ENCODE assay signal across 13 cellular contexts in genomic region chr6:30747300-30747687, GRCh38. TPM values are rescaled to one million over a fixed set of nuclear protein-coding genes. Genes with fewer than 3 reads are reported as not detected.
A peak's percentile ranks its signal among the peaks of the same experiment; 100 is the strongest.
DNase-seq lines count a peak whose midpoint lies in the region; ATAC-seq and TF ChIP-seq lines count a peak whose summit lies in the region.
"Had no signal": no experiment of that assay in that cellular context is flagged by ENCODE, and none has a peak within 500 bp of the region (broad histone marks: within the 10 kb centered on the region; RNA-seq: fewer than 3 reads in every experiment).

No MANE protein-coding gene starts in this region.

- H3K27ac ChIP-seq in Panc1 (ENCODE audit: low read length) (peak overlapping the region; percentile 91), trophoblast cell (ENCODE audit: low read depth, low read length) (no peak overlapping the region)

- H3K18ac ChIP-seq in trophoblast cell (ENCODE audit: low read length): no peak overlapping the region

- H3K4me1 ChIP-seq in Panc1 (ENCODE audit: control insufficient read depth, insufficient read depth, low read length): peaks cover 54% of the 10 kb centered on the region
- H3K4me1 ChIP-seq in trophoblast cell (ENCODE audit: control insufficient read depth in 1 of 2, insufficient read depth in 2 of 2, low read length in 2 of 2): peaks cover 23 to 25% of the 10 kb centered on the region in 2 experiments

- no peak overlapping the region for H3K4me2 ChIP-seq in trophoblast cell (ENCODE audit: low read length)

- H2BK5ac ChIP-seq in trophoblast cell (ENCODE audit: low read depth, low read length, poor library complexity): peak overlapping the region; percentile 34

- ATAC-seq in Panc1: no peak
- no peak for ATAC-seq in HG03175 (IDR thresholded peaks at IDR 0.05; ENCODE audit: unreplicated experiment)
- ATAC-seq in HG02885 (IDR thresholded peaks at IDR 0.05; ENCODE audit: poor library complexity, unreplicated experiment): no peak

- WGBS in trophoblast cell (ENCODE audit: extremely low coverage, insufficient coverage, insufficient read length): no CpG with 5 or more reads among the region's 1 CpG

- H3K36me3 ChIP-seq in Panc1 (ENCODE audit: control insufficient read depth, insufficient read depth, low read length) (peaks cover 8% of the 10 kb centered on the region; the same call in 1 of the 2 replicates), trophoblast cell (ENCODE audit: control insufficient read depth in 1 of 2, insufficient read depth in 2 of 2, low read length in 2 of 2) (peaks cover 8 to 11% of the 10 kb centered on the region in 2 experiments)

- H3K9ac ChIP-seq in trophoblast cell (ENCODE audit: low read length): no peak overlapping the region

- no peak overlapping the region for H3K23ac ChIP-seq in trophoblast cell (ENCODE audit: low read length)

- peak overlapping the region; percentile 2 for H2BK120ac ChIP-seq in trophoblast cell (ENCODE audit: insufficient read depth, low read length, poor library complexity)

- H3K27me3 ChIP-seq in Panc1 (ENCODE audit: control insufficient read depth, insufficient read depth, low read length) (no peaks in the 10 kb centered on the region), trophoblast cell (ENCODE audit: insufficient read depth, low read length) (no peaks in the 10 kb centered on the region)

- H3K9me3 ChIP-seq in Panc1 (ENCODE audit: control insufficient read depth, insufficient read depth, low read depth, low read length) (no peaks in the 10 kb centered on the region), trophoblast cell (ENCODE audit: insufficient read depth, low read depth, low read length) (no peaks in the 10 kb centered on the region)

- intact Hi-C loops in Panc1 (cut with micrococcal nuclease; ENCODE audit: unreplicated experiment): no loop called here

- CTCF ChIA-PET in Panc1 (lab: Charles Lee): interaction anchor here (0.6 kb wide), 1 partner anchor 94 kb away, joined by 4 read pairs; no protein-coding TSS in a partner anchor

- peak overlapping the region; percentile 69 for H2AK5ac ChIP-seq in trophoblast cell (ENCODE audit: low read length)

- BruUV-seq in Panc1 (replicated peaks; lab: Mats Ljungman, UMichigan): no TSS peak

- peak; percentile 60 for DNase-seq in EH (ENCODE audit: low read depth)
- DNase-seq in Panc1 (ENCODE audit: low read depth, low spot score): no peak
- DNase-seq in epithelial cell of esophagus (ENCODE audit: low read depth): peak; percentile 26
- no peak for DNase-seq in trophoblast cell
- no peak for DNase-seq in GDM1 (lab: John Stamatoyannopoulos, UW)
- DNase-seq in stimulated activated CD4-positive, alpha-beta T cell treated with anti-CD3 and anti-CD28 coated beads, Interleukin-4, amount 100 ng/mL, for 4 hours: no peak
- DNase-seq: activated CD4-positive, CD25-positive, alpha-beta regulatory T cell treated with anti-CD3 and anti-CD28 coated beads, Interleukin-2, amount 50 U/mL, for 72 hours; NCI-H2171 treated with DMSO at 0.1 percent for 48 hours; stimulated activated CD4-positive, alpha-beta T cell treated with anti-CD3 and anti-CD28 coated beads, Interleukin-4, amount 100 ng/mL, for 1 hour; stimulated activated naive CD4-positive, alpha-beta T cell treated with Interleukin-2 at 50 U/mL for 16 hours had no signal

- peaks cover 13% of the 10 kb centered on the region for H3K79me2 ChIP-seq in trophoblast cell (ENCODE audit: control insufficient read depth, insufficient read depth, low read length, poor library complexity)

- no peak overlapping the region for H2AFZ ChIP-seq in trophoblast cell (ENCODE audit: insufficient read depth, low read length, poor library complexity)

- no peak overlapping the region for H4K8ac ChIP-seq in trophoblast cell (ENCODE audit: low read depth, low read length)

- TF ChIP-seq CTCF in Panc1 (IDR thresholded peaks at IDR 0.05): no peak
- TF ChIP-seq CTCF in epithelial cell of esophagus (IDR thresholded peaks at IDR 0.05; ENCODE audit: insufficient read depth, low read depth, low read length, missing control alignments): no peak

- no peak overlapping the region for H3K4ac ChIP-seq in trophoblast cell (ENCODE audit: low read depth, low read length)

- peaks cover 52% of the 10 kb centered on the region for H3K79me1 ChIP-seq in trophoblast cell (ENCODE audit: low read length)

- in situ Hi-C loops in Panc1 (cut with HindIII; ENCODE audit: low pct_unique_long_range_greater_than_20kb, low sequenced_read_pairs): no loop called here

- no peak overlapping the region for H3K4me3 ChIP-seq in Panc1 (ENCODE audit: low read depth in 2 of 2, low read length in 2 of 2)
- H3K4me3 ChIP-seq in epithelial cell of esophagus (ENCODE audit: low read length): no peak overlapping the region
- no peak overlapping the region for H3K4me3 ChIP-seq in trophoblast cell (ENCODE audit: low read depth, low read length)
- H3K4me3 ChIP-seq: lung had no signal

- no peak overlapping the region for H3K14ac ChIP-seq in trophoblast cell (ENCODE audit: low read length)

- no peak overlapping the region for H4K12ac ChIP-seq in trophoblast cell (ENCODE audit: low read depth, low read length)

- H2BK12ac ChIP-seq in trophoblast cell (ENCODE audit: low read length): peak overlapping the region; percentile 74

- POLR2A ChIA-PET in Panc1 (lab: Charles Lee): interaction anchor here (0.6 kb wide), 1 partner anchor 27 kb away, joined by 4 read pairs; no protein-coding TSS in a partner anchor

- H4K91ac ChIP-seq in trophoblast cell (ENCODE audit: low read depth, low read length): peak overlapping the region; percentile 67

RNA-seq across cellular contexts. Expression of gene IER3, which starts 2.9 kb away (rescaled TPM):
- total RNA-seq in Panc1 (2021; ENCODE audit: unreplicated experiment): 106 TPM
- polyA plus RNA-seq in Panc1 (2012; ENCODE audit: insufficient read length): 166 TPM
- 366 and 374 TPM in 2 replicates for polyA plus RNA-seq in trophoblast cell (2013)

RNA-seq across cellular contexts. Expression of gene FLOT1, which starts 4.8 kb away (rescaled TPM):
- 176 TPM for total RNA-seq in Panc1 (2021; ENCODE audit: unreplicated experiment)
- polyA plus RNA-seq in Panc1 (2012; ENCODE audit: insufficient read length): 221 TPM
- polyA plus RNA-seq in trophoblast cell (2013): 66.9 and 72.1 TPM in 2 replicates

RNA-seq across cellular contexts. Expression of gene TUBB, which starts 27.1 kb away (rescaled TPM):
- 853 TPM for total RNA-seq in Panc1 (2021; ENCODE audit: unreplicated experiment)
- polyA plus RNA-seq in Panc1 (2012; ENCODE audit: insufficient read length): 1,083 TPM
- polyA plus RNA-seq in trophoblast cell (2013): 1,464 and 1,542 TPM in 2 replicates

RNA-seq across cellular contexts. Expression of gene MDC1, which starts 30.2 kb away (rescaled TPM):
- 68.6 TPM for total RNA-seq in Panc1 (2021; ENCODE audit: unreplicated experiment)
- polyA plus RNA-seq in Panc1 (2012; ENCODE audit: insufficient read length): 36.0 TPM
- 29.1 and 32.3 TPM in 2 replicates for polyA plus RNA-seq in trophoblast cell (2013)

RNA-seq across cellular contexts. Expression of gene NRM, which starts 56.5 kb away (rescaled TPM):
- total RNA-seq in Panc1 (2021; ENCODE audit: unreplicated experiment): 21.9 TPM
- polyA plus RNA-seq in Panc1 (2012; ENCODE audit: insufficient read length): 26.9 TPM
- 55.7 and 59.4 TPM in 2 replicates for polyA plus RNA-seq in trophoblast cell (2013)

Comparison
In these comparisons a context has a peak if more than half of its experiments do, and no peak if none do; other contexts are left out.
1. DNase-seq: peak in EH (single experiment) and epithelial cell of esophagus (single experiment); none in Panc1 (single experiment), trophoblast cell (0 of 2), GDM1 (single experiment) and stimulated activated CD4-positive, alpha-beta T cell treated with anti-CD3 and anti-CD28 coated beads, Interleukin-4, amount 100 ng/mL, for 4 hours (0 of 2).